ENCODE assay signal across 20 cellular contexts in the genomic region with DNA sequence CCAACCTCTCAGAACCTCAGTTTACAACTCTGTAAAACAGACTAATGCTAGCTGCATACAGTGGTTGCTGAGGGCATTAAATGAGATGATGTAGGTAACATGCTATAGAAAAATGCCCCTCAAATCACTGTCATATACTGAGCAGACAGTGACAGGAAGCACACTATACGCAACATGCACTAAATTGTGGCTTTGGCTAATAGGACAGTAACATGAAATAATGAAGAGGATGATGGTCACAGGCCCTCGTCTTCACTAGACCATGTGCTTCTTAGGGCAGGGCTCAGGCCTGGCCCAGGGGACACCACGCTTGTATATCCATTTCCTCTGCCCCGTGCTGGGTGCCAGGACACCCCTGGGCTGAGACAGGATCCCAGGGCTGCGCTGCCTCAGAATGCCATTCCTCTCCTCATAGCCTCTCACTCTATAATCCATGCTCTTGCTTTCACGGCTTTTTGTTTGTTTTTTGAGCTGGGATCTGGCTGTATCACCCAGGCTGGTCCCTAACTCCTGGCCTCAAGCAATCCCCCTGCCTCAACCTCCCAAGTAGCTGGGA. TPM values are rescaled to one million over a fixed set of nuclear protein-coding genes. Genes with fewer than 3 reads are reported as not detected.
DNase-seq lines count a peak whose midpoint lies in the region; ATAC-seq lines count a peak whose summit lies in the region.
"Had no signal": no experiment of that assay in that cellular context is flagged by ENCODE, and none has a peak within 500 bp of the region (broad histone marks: within the 10 kb centered on the region; RNA-seq: fewer than 3 reads in every experiment).

No MANE protein-coding gene starts in this region.

- H3K9me2 ChIP-seq in GM23248 (ENCODE audit: insufficient read depth) = no peaks in the 10 kb centered on the region

- peaks cover 29% of the 10 kb centered on the region for H3K27me3 Mint-ChIP-seq in activated naive CD4-positive, alpha-beta T cell treated with anti-CD3 and anti-CD28 coated beads, Interleukin-2, amount 10 ng/mL, durations not matched to agents 7 days and 5 days
- peaks cover 1% of the 10 kb centered on the region for H3K27me3 Mint-ChIP-seq in T-helper 17 cell
- H3K27me3 Mint-ChIP-seq in stimulated activated naive B cell treated with anti-CD40 and anti-IgM and Interleukin-4, amounts not matched to agents 10 μg/mL and 1 μg/mL and 100 μg/mL, for 72 hours = peaks cover 6 to 8% of the 10 kb centered on the region in 2 donors

- no peak for ATAC-seq in T-helper 17 cell
- peak; percentile 19 to 29 for ATAC-seq in stimulated activated naive B cell treated with anti-CD40 and anti-IgM and Interleukin-4, amounts not matched to agents 10 μg/mL and 1 μg/mL and 100 μg/mL, for 72 hours (replicated peaks)
- ATAC-seq in GM21381 (IDR thresholded peaks at IDR 0.05; ENCODE audit: unreplicated experiment) = no peak
- ATAC-seq in GM18873 (IDR thresholded peaks at IDR 0.05; ENCODE audit: low FRiP score, unreplicated experiment) = no peak
- ATAC-seq in HG02852 (IDR thresholded peaks at IDR 0.05; ENCODE audit: unreplicated experiment) = no peak
- ATAC-seq: heart right ventricle, sciatic nerve, T-cell had no signal

- 66 to 75% methylated on average over 6 of the region's 6 CpGs for WGBS in GM23248 (ENCODE audit: low coverage in 1 of 2, low lambda C conversion rate in 2 of 2, missing lambda C conversion rate in 2 of 2), 2 experiments

- H3K27ac ChIP-seq in GM23248 = peak overlapping the region; percentile 62; the same call in 1 of the 2 replicates
- H3K27ac ChIP-seq: esophagus muscularis mucosa had no signal

- no peaks in the 10 kb centered on the region for H3K9me3 Mint-ChIP-seq in activated naive CD4-positive, alpha-beta T cell treated with anti-CD3 and anti-CD28 coated beads, Interleukin-2, amount 10 ng/mL, durations not matched to agents 7 days and 5 days
- H3K9me3 Mint-ChIP-seq in stimulated activated naive B cell treated with anti-CD40 and anti-IgM and Interleukin-4, amounts not matched to agents 10 μg/mL and 1 μg/mL and 100 μg/mL, for 72 hours = no peaks in the 10 kb centered on the region
- H3K9me3 Mint-ChIP-seq: T-cell had no signal

- H3K4me3 ChIP-seq in GM23248 = no peak overlapping the region
- H3K4me3 ChIP-seq: esophagus muscularis mucosa, heart right ventricle had no signal

- H3K4me3 Mint-ChIP-seq in activated naive CD4-positive, alpha-beta T cell treated with anti-CD3 and anti-CD28 coated beads, Interleukin-2, amount 10 ng/mL, durations not matched to agents 7 days and 5 days = no peak overlapping the region
- no peak overlapping the region for H3K4me3 Mint-ChIP-seq in T-helper 17 cell
- no peak overlapping the region for H3K4me3 Mint-ChIP-seq in stimulated activated naive B cell treated with anti-CD40 and anti-IgM and Interleukin-4, amounts not matched to agents 10 μg/mL and 1 μg/mL and 100 μg/mL, for 72 hours
- H3K4me3 Mint-ChIP-seq: T-cell had no signal

- no peaks in the 10 kb centered on the region for H3K9me3 ChIP-seq in GM23248 (ENCODE audit: low read depth)
- no peaks in the 10 kb centered on the region for H3K9me3 ChIP-seq in T-helper 17 cell (ENCODE audit: control insufficient read depth, low read length, poor library complexity, severe bottlenecking)
- H3K9me3 ChIP-seq: esophagus muscularis mucosa, heart right ventricle had no signal

- no peaks in the 10 kb centered on the region for H3K27me3 ChIP-seq in GM23248 (replicated peaks; ENCODE audit: insufficient read depth)
- H3K27me3 ChIP-seq: heart right ventricle had no signal

- no peak overlapping the region for H2AFZ ChIP-seq in GM23248

- no peak overlapping the region for H3K9ac ChIP-seq in GM23248

- no peaks in the 10 kb centered on the region for H4K20me1 ChIP-seq in GM23248 (ENCODE audit: insufficient read depth)

- CTCF ChIA-PET in activated naive CD4-positive, alpha-beta T cell treated with anti-CD3 and anti-CD28 coated beads, Interleukin-2, amount 10 ng/mL, durations not matched to agents 7 days and 5 days (lab: Charles Lee) = interaction anchor here (0.9 kb wide), 1 partner anchor 55 kb away, joined by 3 read pairs; no protein-coding TSS in a partner anchor

- no peaks in the 10 kb centered on the region for H3K79me2 ChIP-seq in GM23248 (ENCODE audit: insufficient read depth)

- H3K36me3 ChIP-seq in GM23248 (ENCODE audit: low read depth) = no peaks in the 10 kb centered on the region
- H3K36me3 ChIP-seq: esophagus muscularis mucosa had no signal

- in situ Hi-C loops in GM23248 (cut with MboI) = no loop called here

- no peak overlapping the region for H3K27ac Mint-ChIP-seq in activated naive CD4-positive, alpha-beta T cell treated with anti-CD3 and anti-CD28 coated beads, Interleukin-2, amount 10 ng/mL, durations not matched to agents 7 days and 5 days
- peak overlapping the region; percentile 70 for H3K27ac Mint-ChIP-seq in T-helper 17 cell
- peak overlapping the region; percentile 90 for H3K27ac Mint-ChIP-seq in stimulated activated naive B cell treated with anti-CD40 and anti-IgM and Interleukin-4, amounts not matched to agents 10 μg/mL and 1 μg/mL and 100 μg/mL, for 72 hours
- H3K27ac Mint-ChIP-seq: T-cell had no signal

- peaks cover 34% of the 10 kb centered on the region for H3K4me1 ChIP-seq in GM23248 (ENCODE audit: insufficient read depth)

- peaks cover 20% of the 10 kb centered on the region for H3F3A ChIP-seq in GM23248 (ENCODE audit: insufficient read depth)

- H3K4me2 ChIP-seq in GM23248 (ENCODE audit: unreplicated experiment) = peak overlapping the region; percentile 41

- H3K36me3 Mint-ChIP-seq in activated naive CD4-positive, alpha-beta T cell treated with anti-CD3 and anti-CD28 coated beads, Interleukin-2, amount 10 ng/mL, durations not matched to agents 7 days and 5 days = no peaks in the 10 kb centered on the region
- H3K36me3 Mint-ChIP-seq in T-helper 17 cell (ENCODE audit: low read depth) = no peaks in the 10 kb centered on the region
- no peaks in the 10 kb centered on the region for H3K36me3 Mint-ChIP-seq in stimulated activated naive B cell treated with anti-CD40 and anti-IgM and Interleukin-4, amounts not matched to agents 10 μg/mL and 1 μg/mL and 100 μg/mL, for 72 hours
- H3K36me3 Mint-ChIP-seq: T-cell had no signal

- DNase-seq in activated naive CD4-positive, alpha-beta T cell treated with anti-CD3 and anti-CD28 coated beads, Interleukin-2, amount 10 ng/mL, durations not matched to agents 7 days and 5 days = peak; percentile 14
- no peak for DNase-seq in activated naive CD4-positive, alpha-beta T cell (lab: John Stamatoyannopoulos, UW)
- no peak for DNase-seq in GM23248
- no peak for DNase-seq in T-helper 17 cell
- no peak for DNase-seq in stimulated activated naive B cell treated with anti-CD40 and anti-IgM and Interleukin-4, amounts not matched to agents 10 μg/mL and 1 μg/mL and 100 μg/mL, for 72 hours
- DNase-seq: activated CD4-positive, alpha-beta T cell treated with anti-CD3 and anti-CD28 coated beads for 4 hours; activated gamma-delta T cell; heart right ventricle; NCI-H2081; NCI-H774; RPMI8226; stimulated activated CD4-positive, alpha-beta T cell treated with anti-CD3 and anti-CD28 coated beads, Interleukin-4, amount 100 ng/mL, for 24 hours; T-cell had no signal

- H3K4me1 Mint-ChIP-seq in activated naive CD4-positive, alpha-beta T cell treated with anti-CD3 and anti-CD28 coated beads, Interleukin-2, amount 10 ng/mL, durations not matched to agents 7 days and 5 days = peaks cover 20% of the 10 kb centered on the region
- peaks cover 15% of the 10 kb centered on the region for H3K4me1 Mint-ChIP-seq in T-helper 17 cell
- peaks cover 34 to 45% of the 10 kb centered on the region in 2 donors for H3K4me1 Mint-ChIP-seq in stimulated activated naive B cell treated with anti-CD40 and anti-IgM and Interleukin-4, amounts not matched to agents 10 μg/mL and 1 μg/mL and 100 μg/mL, for 72 hours

RNA-seq across cellular contexts. Expression of a gene that starts 18.9 kb away (rescaled TPM):
- 0.63 TPM in 1 of 2 replicates, not detected in the other for total RNA-seq in GM23248 (2014; rRNA removed; shearing (Covaris generic))
- polyA plus RNA-seq in GM23248 (2016; fragmentation: Nextera tagmentation; extraction: Ambion mirVana) = 0.48 and 0.56 TPM in 2 replicates
- total RNA-seq in T-helper 17 cell = 1 to 10 TPM; 2.7 to 3.4 TPM
- total RNA-seq: dermis microvascular lymphatic vessel endothelial cell had no signal
- polyA plus RNA-seq: keratinocyte had no signal

Comparison
In these comparisons a context has a peak if more than half of its experiments do, and no peak if none do; other contexts are left out.
1. ATAC-seq: peak in stimulated activated naive B cell treated with anti-CD40 and anti-IgM and Interleukin-4, amounts not matched to agents 10 μg/mL and 1 μg/mL and 100 μg/mL, for 72 hours (2 of 2); none in T-helper 17 cell (single experiment), GM21381 (single experiment), GM18873 (single experiment) and HG02852 (single experiment).